ENCODE assay signal across 1 cellular context in genomic region chr12:100674009-100674888, GRCh38.
TF ChIP-seq lines count a peak whose summit lies in the region.

No MANE protein-coding gene starts in this region.

TF ChIP-seq in SK-N-SH, 30 proteins besides CTCF, POLR2A, EP300 and RAD21 (continued from another document):
- TF ChIP-seq ZBTB33 (IDR thresholded peaks at IDR 0.05; ENCODE audit: borderline replicate concordance, low read depth) = no peak
